10 cellular contexts compared by ENCODE assay signal in the genomic region with DNA sequence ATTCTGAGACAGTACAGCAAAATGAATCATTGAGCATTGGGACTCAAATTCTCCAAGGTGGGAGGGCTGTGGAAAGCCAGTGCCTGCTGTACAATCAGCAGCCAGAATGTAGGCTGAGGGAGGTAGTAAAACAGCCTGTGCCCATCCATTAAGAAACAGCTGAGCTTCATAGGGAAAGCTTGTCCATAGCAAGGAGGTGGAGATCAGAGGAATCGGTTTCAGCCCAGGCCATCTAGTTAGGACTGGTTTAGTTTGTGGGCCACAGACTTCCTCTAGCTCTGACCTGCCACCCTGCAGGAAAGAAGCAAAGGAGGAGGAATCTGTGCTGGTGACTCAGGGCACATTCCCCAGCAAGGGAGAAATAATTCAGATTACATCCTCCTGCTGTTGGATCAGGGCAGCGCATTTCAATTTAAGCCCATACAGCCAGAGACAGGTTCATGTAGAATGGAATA.
DNase-seq lines count a peak whose midpoint lies in the region; ATAC-seq, FAIRE-seq and TF ChIP-seq lines count a peak whose summit lies in the region.
"Had no signal": no experiment of that assay in that cellular context is flagged by ENCODE, and none has a peak within 500 bp of the region (broad histone marks: within the 10 kb centered on the region; RNA-seq: fewer than 3 reads in every experiment).

No MANE protein-coding gene starts in this region.

- H3K23ac ChIP-seq in H9 (ENCODE audit: insufficient read length, low read depth, low read length) = no peak overlapping the region

- no peak for FAIRE-seq in GM12892 (lab: Jason Lieb, UNC)

- H3K9me3 ChIP-seq in H9 (ENCODE audit: control insufficient read depth, low read depth, low read length) = no peaks in the 10 kb centered on the region
- H3K9me3 ChIP-seq in left ventricle myocardium inferior (replicated peaks) = no peaks in the 10 kb centered on the region
- H3K9me3 ChIP-seq in skeletal muscle satellite cell (replicated peaks; ENCODE audit: low read length) = no peaks in the 10 kb centered on the region

- H4K20me1 ChIP-seq in H9 (ENCODE audit: control insufficient read depth, insufficient read depth, insufficient read length) = no peaks in the 10 kb centered on the region

- H3K23me2 ChIP-seq in H9 (ENCODE audit: insufficient read length, low read depth, low read length, poor library complexity, severe bottlenecking) = no peaks in the 10 kb centered on the region

- no peaks in the 10 kb centered on the region for H3K79me1 ChIP-seq in H9 (ENCODE audit: insufficient read depth, low read depth, low read length, poor library complexity, severe bottlenecking)

- H3K4me2 ChIP-seq in H9 (ENCODE audit: insufficient read depth, insufficient read length, low read length) (no peak overlapping the region), skeletal muscle satellite cell (ENCODE audit: low read length) (peak overlapping the region; percentile 7)

- H3K4me3 ChIP-seq in left ventricle myocardium inferior (no peak overlapping the region), skeletal muscle satellite cell (ENCODE audit: low read length) (no peak overlapping the region)

- no peak overlapping the region for H4K91ac ChIP-seq in H9 (ENCODE audit: insufficient read length, low read depth, low read length)

- H3K27me3 ChIP-seq in H9 (ENCODE audit: insufficient read depth, low read length) (no peaks in the 10 kb centered on the region), left ventricle myocardium inferior (ENCODE audit: low read depth) (peaks cover 7% of the 10 kb centered on the region), skeletal muscle satellite cell (ENCODE audit: control insufficient read depth, insufficient read depth, low read length) (no peaks in the 10 kb centered on the region)

- no peak overlapping the region for H3K56ac ChIP-seq in H9 (ENCODE audit: insufficient read length, low read depth, low read length)

- TF ChIP-seq POLR2A in GM12892 (IDR thresholded peaks at IDR 0.05; ENCODE audit: low read depth, low read length) = no peak

- H3K4ac ChIP-seq in H9 (ENCODE audit: low read depth, low read length) = no peak overlapping the region

- no peak overlapping the region for H3K18ac ChIP-seq in H9 (ENCODE audit: insufficient read length, low read depth, low read length)

- peaks cover 47 to 54% of the 10 kb centered on the region in 2 experiments for H3K4me1 Mint-ChIP-seq in H9

- H3K79me2 ChIP-seq in H9 (ENCODE audit: insufficient read depth, low read length) = no peaks in the 10 kb centered on the region

- no peak overlapping the region for H3K9ac ChIP-seq in H9 (ENCODE audit: extremely low read depth, insufficient read length, low read length)
- no peak overlapping the region for H3K9ac ChIP-seq in skeletal muscle satellite cell (ENCODE audit: low read depth, low read length)

- H3K36me3 ChIP-seq in left ventricle myocardium inferior = no peaks in the 10 kb centered on the region
- no peaks in the 10 kb centered on the region for H3K36me3 ChIP-seq in skeletal muscle satellite cell (ENCODE audit: insufficient read depth, low read length)

- H2BK15ac ChIP-seq in H9 (ENCODE audit: low read depth, low read length) = no peak overlapping the region

- WGBS in H9 (ENCODE audit: extremely low coverage, insufficient read length, low lambda C conversion rate) = no CpG with 5 or more reads among the region's 2 CpGs

- no peak overlapping the region for H2BK20ac ChIP-seq in H9 (ENCODE audit: low read depth, low read length, poor library complexity, severe bottlenecking)

- no peak overlapping the region for H2BK5ac ChIP-seq in H9 (ENCODE audit: insufficient read length, low read length)

- H2BK12ac ChIP-seq in H9 (ENCODE audit: insufficient read length, low read depth, low read length) = no peak overlapping the region

- no peak overlapping the region for H3K4me3 Mint-ChIP-seq in H9
- H3K4me3 Mint-ChIP-seq: stimulated activated naive CD8-positive, alpha-beta T cell treated with anti-CD3 and anti-CD28 coated beads, Interleukin-15, amount 100 ng/mL, for 72 hours had no signal

- no peak overlapping the region for H3T11ph ChIP-seq in H9 (ENCODE audit: low read length)

- no peak overlapping the region for H2AFZ ChIP-seq in H9 (ENCODE audit: low read length)

- H4K5ac ChIP-seq in H9 (ENCODE audit: insufficient read length, low read depth, low read length) = no peak overlapping the region

- H3K27ac Mint-ChIP-seq in H9 = peak overlapping the region in 1 of 3 experiments; percentile 40; a peak in 2 of 7 replicates

- intact Hi-C loops in left ventricle myocardium inferior (cut with micrococcal nuclease) = no loop called here

- no peaks in the 10 kb centered on the region for H3K36me3 Mint-ChIP-seq in H9 (ENCODE audit: insufficient read depth in 1 of 3, low read depth in 3 of 3)

- H3K9me3 Mint-ChIP-seq in H9 = peaks cover 0 to 3% of the 10 kb centered on the region in 2 experiments; a peak in 2 of 5 replicates
- H3K9me3 Mint-ChIP-seq: stimulated activated naive CD8-positive, alpha-beta T cell treated with anti-CD3 and anti-CD28 coated beads, Interleukin-15, amount 100 ng/mL, for 72 hours had no signal

- TF ChIP-seq CTCF in H9 (conservative IDR thresholded peaks at IDR 0.05) = peak; percentile 37; the same call in 2 of the 3 replicates
- peak; percentile 12 for TF ChIP-seq CTCF in left ventricle myocardium inferior (IDR thresholded peaks at IDR 0.05; ENCODE audit: borderline replicate concordance)

- H3K14ac ChIP-seq in H9 (ENCODE audit: insufficient read depth, low read length) = no peak overlapping the region

- no peaks in the 10 kb centered on the region for H3K27me3 Mint-ChIP-seq in H9 (ENCODE audit: low read depth)
- H3K27me3 Mint-ChIP-seq: stimulated activated naive CD8-positive, alpha-beta T cell treated with anti-CD3 and anti-CD28 coated beads, Interleukin-15, amount 100 ng/mL, for 72 hours had no signal

- ATAC-seq in HG03097 (IDR thresholded peaks at IDR 0.05; ENCODE audit: low FRiP score, unreplicated experiment) = no peak
- no peak for ATAC-seq in HG02642 (IDR thresholded peaks at IDR 0.05; ENCODE audit: poor library complexity, unreplicated experiment)
- ATAC-seq: stimulated activated naive CD8-positive, alpha-beta T cell treated with anti-CD3 and anti-CD28 coated beads, Interleukin-15, amount 100 ng/mL, for 72 hours had no signal

- H4K8ac ChIP-seq in H9 (replicated peaks; ENCODE audit: insufficient read length, low read depth, low read length) = no peak overlapping the region

- H3K4me1 ChIP-seq in H9 (ENCODE audit: insufficient read depth, low read length) = peaks cover 10% of the 10 kb centered on the region; the same call in 1 of the 2 replicates
- H3K4me1 ChIP-seq in left ventricle myocardium inferior = peaks cover 40% of the 10 kb centered on the region
- H3K4me1 ChIP-seq in skeletal muscle satellite cell (ENCODE audit: control insufficient read depth, insufficient read depth, low read length) = peaks cover 24% of the 10 kb centered on the region

- no peak overlapping the region for H2BK120ac ChIP-seq in H9 (ENCODE audit: low read depth, low read length, poor library complexity, severe bottlenecking)

- DNase-seq in H9 (peak; percentile 60), SW480 (ENCODE audit: low spot score) (peak; percentile 0), left ventricle myocardium inferior (no peak), GM12892 (ENCODE audit: insufficient read length) (no peak), NCI-H345 treated with DMSO at 0.1 percent for 48 hours (lab: John Stamatoyannopoulos, UW; ENCODE audit: unreplicated experiment) (no peak)
- DNase-seq: NK-92 treated with Interleukin-12 subunit alpha and Interleukin-12 subunit beta, amount 100 ng/mL, for 24 hours; stimulated activated naive CD8-positive, alpha-beta T cell treated with anti-CD3 and anti-CD28 coated beads, Interleukin-15, amount 100 ng/mL, for 72 hours had no signal

- H2AK5ac ChIP-seq in H9 (ENCODE audit: insufficient read length, low read length) = no peak overlapping the region

- no peak overlapping the region for H3K27ac ChIP-seq in H9 (ENCODE audit: insufficient read length, low read depth, low read length)
- peak overlapping the region; percentile 45 for H3K27ac ChIP-seq in left ventricle myocardium inferior (replicated peaks)

Comparison
In these comparisons a context has a peak if more than half of its experiments do, and no peak if none do; other contexts are left out.
1. DNase-seq: peak in H9 (single experiment) and SW480 (single experiment); none in left ventricle myocardium inferior (single experiment), GM12892 (single experiment) and NCI-H345 treated with DMSO at 0.1 percent for 48 hours (single experiment).